In the genomic region with DNA sequence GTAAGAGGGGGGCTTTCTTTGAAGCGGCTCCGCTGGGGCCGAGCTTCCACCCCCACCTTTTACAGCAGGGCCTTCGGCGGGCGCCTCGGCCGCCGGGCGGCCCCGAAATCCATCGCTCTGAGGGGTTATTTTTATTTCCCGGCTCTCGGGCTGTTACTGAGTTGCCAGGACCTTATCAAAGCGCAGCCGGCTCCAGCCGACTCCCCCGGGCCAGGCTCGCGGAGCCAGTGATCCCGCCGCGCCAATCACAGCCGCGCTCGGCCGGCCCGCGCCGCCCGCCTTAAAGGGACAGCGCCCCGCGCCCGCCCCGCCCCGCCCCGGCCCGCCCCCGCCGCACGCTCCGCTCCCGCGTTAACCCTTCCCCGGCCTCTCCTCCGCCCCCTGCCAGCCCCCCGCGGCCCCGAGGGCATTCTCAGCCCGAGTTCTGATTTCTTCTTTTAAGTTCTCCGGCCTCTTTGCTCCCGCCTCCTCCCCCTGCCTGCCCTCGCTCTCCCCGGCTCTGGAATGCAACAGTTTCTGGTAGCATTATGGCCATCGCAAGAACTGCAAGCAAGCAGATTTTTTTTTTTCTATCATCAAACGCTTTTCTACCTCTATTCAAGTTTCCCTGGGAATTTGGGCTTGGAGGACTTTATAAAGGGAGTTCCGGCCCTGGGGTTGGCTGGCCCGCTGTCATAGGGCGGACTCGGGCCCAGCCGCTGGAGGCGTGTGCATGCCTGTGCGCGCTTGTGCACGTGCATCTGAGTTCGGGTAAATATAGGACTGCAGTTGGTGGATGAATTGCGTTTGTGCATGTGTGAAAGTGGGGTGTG, we compare ENCODE assay signal across 1 cellular context.
TF ChIP-seq lines count a peak whose summit lies in the region.

A gene with protein sequence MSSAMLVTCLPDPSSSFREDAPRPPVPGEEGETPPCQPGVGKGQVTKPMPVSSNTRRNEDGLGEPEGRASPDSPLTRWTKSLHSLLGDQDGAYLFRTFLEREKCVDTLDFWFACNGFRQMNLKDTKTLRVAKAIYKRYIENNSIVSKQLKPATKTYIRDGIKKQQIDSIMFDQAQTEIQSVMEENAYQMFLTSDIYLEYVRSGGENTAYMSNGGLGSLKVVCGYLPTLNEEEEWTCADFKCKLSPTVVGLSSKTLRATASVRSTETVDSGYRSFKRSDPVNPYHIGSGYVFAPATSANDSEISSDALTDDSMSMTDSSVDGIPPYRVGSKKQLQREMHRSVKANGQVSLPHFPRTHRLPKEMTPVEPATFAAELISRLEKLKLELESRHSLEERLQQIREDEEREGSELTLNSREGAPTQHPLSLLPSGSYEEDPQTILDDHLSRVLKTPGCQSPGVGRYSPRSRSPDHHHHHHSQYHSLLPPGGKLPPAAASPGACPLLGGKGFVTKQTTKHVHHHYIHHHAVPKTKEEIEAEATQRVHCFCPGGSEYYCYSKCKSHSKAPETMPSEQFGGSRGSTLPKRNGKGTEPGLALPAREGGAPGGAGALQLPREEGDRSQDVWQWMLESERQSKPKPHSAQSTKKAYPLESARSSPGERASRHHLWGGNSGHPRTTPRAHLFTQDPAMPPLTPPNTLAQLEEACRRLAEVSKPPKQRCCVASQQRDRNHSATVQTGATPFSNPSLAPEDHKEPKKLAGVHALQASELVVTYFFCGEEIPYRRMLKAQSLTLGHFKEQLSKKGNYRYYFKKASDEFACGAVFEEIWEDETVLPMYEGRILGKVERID (minus strand): TSS at position 255 of the 812 bp plus-strand sequence. CDS start 3,028 bp downstream, outside the sequence.

TF ChIP-seq in HepG2, 621 proteins besides CTCF, POLR2A, EP300 and RAD21 (continued from another document and continues in another):
- TF ChIP-seq, protein P1, sequence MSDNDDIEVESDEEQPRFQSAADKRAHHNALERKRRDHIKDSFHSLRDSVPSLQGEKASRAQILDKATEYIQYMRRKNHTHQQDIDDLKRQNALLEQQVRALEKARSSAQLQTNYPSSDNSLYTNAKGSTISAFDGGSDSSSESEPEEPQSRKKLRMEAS (IDR thresholded peaks at IDR 0.05), result peak; percentile 99
- peak; percentile 92 for TF ChIP-seq ZNF652 (CRISPR knock-in tag; IDR thresholded peaks at IDR 0.05; ENCODE audit: borderline replicate concordance, low read depth)
- no peak for TF ChIP-seq SAFB2 (CRISPR knock-in tag; IDR thresholded peaks at IDR 0.05; ENCODE audit: borderline replicate concordance, low read depth)
- TF ChIP-seq SRF (IDR thresholded peaks at IDR 0.05; ENCODE audit: low read depth, low read length), result no peak
- TF ChIP-seq, protein P2, sequence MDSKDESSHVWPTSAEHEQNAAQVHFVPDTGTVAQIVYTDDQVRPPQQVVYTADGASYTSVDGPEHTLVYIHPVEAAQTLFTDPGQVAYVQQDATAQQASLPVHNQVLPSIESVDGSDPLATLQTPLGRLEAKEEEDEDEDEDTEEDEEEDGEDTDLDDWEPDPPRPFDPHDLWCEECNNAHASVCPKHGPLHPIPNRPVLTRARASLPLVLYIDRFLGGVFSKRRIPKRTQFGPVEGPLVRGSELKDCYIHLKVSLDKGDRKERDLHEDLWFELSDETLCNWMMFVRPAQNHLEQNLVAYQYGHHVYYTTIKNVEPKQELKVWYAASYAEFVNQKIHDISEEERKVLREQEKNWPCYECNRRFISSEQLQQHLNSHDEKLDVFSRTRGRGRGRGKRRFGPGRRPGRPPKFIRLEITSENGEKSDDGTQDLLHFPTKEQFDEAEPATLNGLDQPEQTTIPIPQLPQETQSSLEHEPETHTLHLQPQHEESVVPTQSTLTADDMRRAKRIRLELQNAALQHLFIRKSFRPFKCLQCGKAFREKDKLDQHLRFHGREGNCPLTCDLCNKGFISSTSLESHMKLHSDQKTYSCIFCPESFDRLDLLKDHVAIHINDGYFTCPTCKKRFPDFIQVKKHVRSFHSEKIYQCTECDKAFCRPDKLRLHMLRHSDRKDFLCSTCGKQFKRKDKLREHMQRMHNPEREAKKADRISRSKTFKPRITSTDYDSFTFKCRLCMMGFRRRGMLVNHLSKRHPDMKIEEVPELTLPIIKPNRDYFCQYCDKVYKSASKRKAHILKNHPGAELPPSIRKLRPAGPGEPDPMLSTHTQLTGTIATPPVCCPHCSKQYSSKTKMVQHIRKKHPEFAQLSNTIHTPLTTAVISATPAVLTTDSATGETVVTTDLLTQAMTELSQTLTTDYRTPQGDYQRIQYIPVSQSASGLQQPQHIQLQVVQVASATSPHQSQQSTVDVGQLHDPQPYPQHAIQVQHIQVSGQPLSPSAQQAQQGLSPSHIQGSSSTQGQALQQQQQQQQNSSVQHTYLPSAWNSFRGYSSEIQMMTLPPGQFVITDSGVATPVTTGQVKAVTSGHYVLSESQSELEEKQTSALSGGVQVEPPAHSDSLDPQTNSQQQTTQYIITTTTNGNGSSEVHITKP (CRISPR knock-in tag; IDR thresholded peaks at IDR 0.05; ENCODE audit: low read depth), result peak; percentile 11; the same call in 1 of the 2 replicates
- TF ChIP-seq, protein P3, sequence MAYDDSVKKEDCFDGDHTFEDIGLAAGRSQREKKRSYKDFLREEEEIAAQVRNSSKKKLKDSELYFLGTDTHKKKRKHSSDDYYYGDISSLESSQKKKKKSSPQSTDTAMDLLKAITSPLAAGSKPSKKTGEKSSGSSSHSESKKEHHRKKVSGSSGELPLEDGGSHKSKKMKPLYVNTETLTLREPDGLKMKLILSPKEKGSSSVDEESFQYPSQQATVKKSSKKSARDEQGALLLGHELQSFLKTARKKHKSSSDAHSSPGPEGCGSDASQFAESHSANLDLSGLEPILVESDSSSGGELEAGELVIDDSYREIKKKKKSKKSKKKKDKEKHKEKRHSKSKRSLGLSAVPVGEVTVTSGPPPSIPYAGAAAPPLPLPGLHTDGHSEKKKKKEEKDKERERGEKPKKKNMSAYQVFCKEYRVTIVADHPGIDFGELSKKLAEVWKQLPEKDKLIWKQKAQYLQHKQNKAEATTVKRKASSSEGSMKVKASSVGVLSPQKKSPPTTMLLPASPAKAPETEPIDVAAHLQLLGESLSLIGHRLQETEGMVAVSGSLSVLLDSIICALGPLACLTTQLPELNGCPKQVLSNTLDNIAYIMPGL (CRISPR knock-in tag; IDR thresholded peaks at IDR 0.05; ENCODE audit: borderline replicate concordance in 1 of 2, low read depth in 1 of 2), result peak; percentile 11 to 72; a peak in 2 of 4 replicates
- TF ChIP-seq ZNF629 (CRISPR knock-in tag; conservative IDR thresholded peaks at IDR 0.05), result peak; percentile 51; the same call in 1 of the 2 replicates
- peak; percentile 96 for TF ChIP-seq ZNF773 (CRISPR knock-in tag; IDR thresholded peaks at IDR 0.05; ENCODE audit: borderline replicate concordance)
- TF ChIP-seq EHMT2 (IDR thresholded peaks at IDR 0.05; ENCODE audit: borderline replicate concordance, low read depth, low read length), result no peak
- TF ChIP-seq HOXA5 (CRISPR knock-in tag; IDR thresholded peaks at IDR 0.05), result peak; percentile 93
- no peak for TF ChIP-seq SSRP1 (CRISPR knock-in tag; IDR thresholded peaks at IDR 0.05)
- peak; percentile 88 for TF ChIP-seq RFXAP (CRISPR knock-in tag; IDR thresholded peaks at IDR 0.05; ENCODE audit: borderline replicate concordance)
- TF ChIP-seq ISL2 (CRISPR knock-in tag; IDR thresholded peaks at IDR 0.05), result peak; percentile 65
- TF ChIP-seq ZNF709 (CRISPR knock-in tag; IDR thresholded peaks at IDR 0.05), result peak; percentile 98
- TF ChIP-seq TBL1XR1 (IDR thresholded peaks at IDR 0.05; ENCODE audit: borderline replicate concordance, low read length, partially characterized antibody), result no peak
- TF ChIP-seq, protein P4, sequence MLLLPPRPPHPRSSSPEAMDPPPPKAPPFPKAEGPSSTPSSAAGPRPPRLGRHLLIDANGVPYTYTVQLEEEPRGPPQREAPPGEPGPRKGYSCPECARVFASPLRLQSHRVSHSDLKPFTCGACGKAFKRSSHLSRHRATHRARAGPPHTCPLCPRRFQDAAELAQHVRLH (CRISPR knock-in tag; IDR thresholded peaks at IDR 0.05; ENCODE audit: borderline replicate concordance, low read depth), result peak; percentile 75; the same call in 1 of the 2 replicates
- peak; percentile 90; the same call in 1 of the 2 replicates for TF ChIP-seq MXD4 (CRISPR knock-in tag; IDR thresholded peaks at IDR 0.05)
- no peak for TF ChIP-seq RBM22 (optimal IDR thresholded peaks at IDR 0.05; ENCODE audit: low read length)
- no peak; the same call in 1 of the 2 replicates for TF ChIP-seq ZNF20 (CRISPR knock-in tag; IDR thresholded peaks at IDR 0.05)
- TF ChIP-seq WIZ (CRISPR knock-in tag; IDR thresholded peaks at IDR 0.05), result peak; percentile 90
- TF ChIP-seq, protein P5, sequence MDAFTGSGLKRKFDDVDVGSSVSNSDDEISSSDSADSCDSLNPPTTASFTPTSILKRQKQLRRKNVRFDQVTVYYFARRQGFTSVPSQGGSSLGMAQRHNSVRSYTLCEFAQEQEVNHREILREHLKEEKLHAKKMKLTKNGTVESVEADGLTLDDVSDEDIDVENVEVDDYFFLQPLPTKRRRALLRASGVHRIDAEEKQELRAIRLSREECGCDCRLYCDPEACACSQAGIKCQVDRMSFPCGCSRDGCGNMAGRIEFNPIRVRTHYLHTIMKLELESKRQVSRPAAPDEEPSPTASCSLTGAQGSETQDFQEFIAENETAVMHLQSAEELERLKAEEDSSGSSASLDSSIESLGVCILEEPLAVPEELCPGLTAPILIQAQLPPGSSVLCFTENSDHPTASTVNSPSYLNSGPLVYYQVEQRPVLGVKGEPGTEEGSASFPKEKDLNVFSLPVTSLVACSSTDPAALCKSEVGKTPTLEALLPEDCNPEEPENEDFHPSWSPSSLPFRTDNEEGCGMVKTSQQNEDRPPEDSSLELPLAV (CRISPR knock-in tag; conservative IDR thresholded peaks at IDR 0.05; ENCODE audit: low read depth), result peak; percentile 60; the same call in 1 of the 2 replicates
- TF ChIP-seq ZFP36 (IDR thresholded peaks at IDR 0.05; ENCODE audit: borderline replicate concordance, low read depth, low read length, partially characterized antibody), result no peak
- TF ChIP-seq ZNF792 (CRISPR knock-in tag; IDR thresholded peaks at IDR 0.05), result peak; percentile 15; the same call in 1 of the 2 replicates
- TF ChIP-seq ZNF598 (CRISPR knock-in tag; IDR thresholded peaks at IDR 0.05; ENCODE audit: borderline replicate concordance), result peak; percentile 90; the same call in 1 of the 2 replicates
- TF ChIP-seq, protein P6, sequence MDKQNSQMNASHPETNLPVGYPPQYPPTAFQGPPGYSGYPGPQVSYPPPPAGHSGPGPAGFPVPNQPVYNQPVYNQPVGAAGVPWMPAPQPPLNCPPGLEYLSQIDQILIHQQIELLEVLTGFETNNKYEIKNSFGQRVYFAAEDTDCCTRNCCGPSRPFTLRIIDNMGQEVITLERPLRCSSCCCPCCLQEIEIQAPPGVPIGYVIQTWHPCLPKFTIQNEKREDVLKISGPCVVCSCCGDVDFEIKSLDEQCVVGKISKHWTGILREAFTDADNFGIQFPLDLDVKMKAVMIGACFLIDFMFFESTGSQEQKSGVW (CRISPR knock-in tag; IDR thresholded peaks at IDR 0.05; ENCODE audit: borderline replicate concordance), result 0 out of 2 replicates have a peak, but pooled peaks have one; percentile 48
- TF ChIP-seq MBNL3 (CRISPR knock-in tag; conservative IDR thresholded peaks at IDR 0.05), result no peak
- TF ChIP-seq, protein P7, sequence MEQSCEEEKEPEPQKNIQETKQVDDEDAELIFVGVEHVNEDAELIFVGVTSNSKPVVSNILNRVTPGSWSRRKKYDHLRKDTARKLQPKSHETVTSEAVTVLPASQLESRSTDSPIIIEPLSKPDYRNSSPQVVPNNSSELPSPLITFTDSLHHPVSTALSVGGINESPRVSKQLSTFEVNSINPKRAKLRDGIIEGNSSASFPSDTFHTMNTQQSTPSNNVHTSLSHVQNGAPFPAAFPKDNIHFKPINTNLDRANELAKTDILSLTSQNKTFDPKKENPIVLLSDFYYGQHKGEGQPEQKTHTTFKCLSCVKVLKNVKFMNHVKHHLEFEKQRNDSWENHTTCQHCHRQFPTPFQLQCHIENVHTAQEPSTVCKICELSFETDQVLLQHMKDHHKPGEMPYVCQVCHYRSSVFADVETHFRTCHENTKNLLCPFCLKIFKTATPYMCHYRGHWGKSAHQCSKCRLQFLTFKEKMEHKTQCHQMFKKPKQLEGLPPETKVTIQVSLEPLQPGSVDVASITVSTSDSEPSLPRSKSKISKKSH (CRISPR knock-in tag; IDR thresholded peaks at IDR 0.05; ENCODE audit: borderline replicate concordance), result peak; percentile 99
- TF ChIP-seq ELF3 (CRISPR knock-in tag; IDR thresholded peaks at IDR 0.05), result peak; percentile 61
- peak; percentile 94; the same call in 1 of the 2 replicates for TF ChIP-seq ZIK1 (CRISPR knock-in tag; IDR thresholded peaks at IDR 0.05; ENCODE audit: borderline replicate concordance, low read depth)
- TF ChIP-seq ZNF788 (CRISPR knock-in tag; IDR thresholded peaks at IDR 0.05; ENCODE audit: borderline replicate concordance), result peak; percentile 83; the same call in 1 of the 2 replicates
- TF ChIP-seq NFYC (CRISPR knock-in tag; IDR thresholded peaks at IDR 0.05), result peak; percentile 62
- TF ChIP-seq ZNF772 (CRISPR knock-in tag; IDR thresholded peaks at IDR 0.05), result peak; percentile 93; the same call in 1 of the 2 replicates
- TF ChIP-seq ZNF577 (CRISPR knock-in tag; IDR thresholded peaks at IDR 0.05; ENCODE audit: borderline replicate concordance, low read depth), result no peak
- TF ChIP-seq ZNF816 (CRISPR knock-in tag; IDR thresholded peaks at IDR 0.05; ENCODE audit: borderline replicate concordance), result no peak; the same call in 1 of the 2 replicates
- TF ChIP-seq NONO (IDR thresholded peaks at IDR 0.05), result no peak
- peak; percentile 62; the same call in 1 of the 2 replicates for TF ChIP-seq NONO (CRISPR knock-in tag; conservative IDR thresholded peaks at IDR 0.05)
- peak in 1 of 2 experiments; percentile 92; a peak in 1 of 4 replicates for TF ChIP-seq KLF16 (CRISPR knock-in tag; IDR thresholded peaks at IDR 0.05)
- no peak for TF ChIP-seq MED13 (CRISPR knock-in tag; IDR thresholded peaks at IDR 0.05)
- TF ChIP-seq KDM5B (CRISPR knock-in tag; IDR thresholded peaks at IDR 0.05; ENCODE audit: borderline replicate concordance), result peak; percentile 94
- peak; percentile 97 for TF ChIP-seq EEA1 (CRISPR knock-in tag; IDR thresholded peaks at IDR 0.05; ENCODE audit: borderline replicate concordance)
- TF ChIP-seq TEAD3 (CRISPR knock-in tag; optimal IDR thresholded peaks at IDR 0.05; ENCODE audit: borderline replicate concordance), result peak; percentile 68
- peak; percentile 28 for TF ChIP-seq CBFB (CRISPR knock-in tag; IDR thresholded peaks at IDR 0.05)
- TF ChIP-seq, protein P8, sequence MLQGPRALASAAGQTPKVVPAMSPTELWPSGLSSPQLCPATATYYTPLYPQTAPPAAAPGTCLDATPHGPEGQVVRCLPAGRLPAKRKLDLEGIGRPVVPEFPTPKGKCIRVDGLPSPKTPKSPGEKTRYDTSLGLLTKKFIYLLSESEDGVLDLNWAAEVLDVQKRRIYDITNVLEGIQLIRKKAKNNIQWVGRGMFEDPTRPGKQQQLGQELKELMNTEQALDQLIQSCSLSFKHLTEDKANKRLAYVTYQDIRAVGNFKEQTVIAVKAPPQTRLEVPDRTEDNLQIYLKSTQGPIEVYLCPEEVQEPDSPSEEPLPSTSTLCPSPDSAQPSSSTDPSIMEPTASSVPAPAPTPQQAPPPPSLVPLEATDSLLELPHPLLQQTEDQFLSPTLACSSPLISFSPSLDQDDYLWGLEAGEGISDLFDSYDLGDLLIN (CRISPR knock-in tag; IDR thresholded peaks at IDR 0.05; ENCODE audit: borderline replicate concordance), result peak; percentile 96; the same call in 1 of the 2 replicates
